Comparison of ENCODE assay signal across 8 cellular contexts in the genomic region with DNA sequence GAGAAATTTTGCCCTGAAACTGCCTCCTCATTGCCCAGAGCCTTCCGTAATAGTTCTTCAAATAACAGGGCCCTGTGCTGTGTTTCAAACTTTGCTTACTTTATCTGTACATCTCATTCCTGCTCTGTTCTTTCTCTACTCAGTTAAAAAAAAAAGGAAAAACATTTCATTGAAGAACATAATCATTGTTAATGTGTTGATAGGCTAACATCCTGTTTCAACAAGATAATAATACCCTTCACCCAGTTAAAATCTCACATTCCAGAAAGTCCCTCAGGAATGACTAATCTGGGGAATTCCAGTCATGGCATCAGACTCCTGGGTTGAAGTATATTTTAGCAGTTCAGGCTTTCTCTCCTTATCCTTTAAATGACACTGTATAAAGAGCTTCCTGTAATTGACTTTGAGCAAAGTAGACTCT. TPM values are rescaled to one million over a fixed set of nuclear protein-coding genes. Genes with fewer than 3 reads are reported as not detected.
A peak's percentile ranks its signal among the peaks of the same experiment; 100 is the strongest.
DNase-seq lines count a peak whose midpoint lies in the region; ATAC-seq and TF ChIP-seq lines count a peak whose summit lies in the region.

No MANE protein-coding gene starts in this region.

- H3K36me3 ChIP-seq in thoracic aorta, result no peaks in the 10 kb centered on the region

- H3K27me3 ChIP-seq in thoracic aorta (replicated peaks; ENCODE audit: insufficient read depth), result no peaks in the 10 kb centered on the region

- DNase-seq in iPS-NIHi11 (ENCODE audit: low spot score) (peak; percentile 31), thoracic aorta (ENCODE audit: low spot score) (no peak), DMS153 (lab: John Stamatoyannopoulos, UW) (no peak), putamen (ENCODE audit: low spot score) (no peak), Ammon's horn (ENCODE audit: low spot score) (no peak)
- no peak for DNase-seq in stimulated activated naive CD8-positive, alpha-beta T cell treated with anti-CD3 and anti-CD28 coated beads, Interleukin-15, Interleukin-2, amounts not matched to agents 100 U/mL and 50 U/mL, for 24 hours

- no peaks in the 10 kb centered on the region for H3K9me3 ChIP-seq in thoracic aorta

- H3K4me1 ChIP-seq in thoracic aorta (ENCODE audit: control insufficient read depth in 1 of 2, low read depth in 2 of 2), result peaks cover 18 to 34% of the 10 kb centered on the region in 2 donors

- H3K4me3 ChIP-seq in thoracic aorta, result peak overlapping the region; percentile 45

- no peak for TF ChIP-seq CTCF in thoracic aorta (IDR thresholded peaks at IDR 0.05)

- H3K27ac ChIP-seq in angular gyrus (ENCODE audit: low read depth, low read length) (peak overlapping the region; percentile 16), thoracic aorta (peak overlapping the region; percentile 56 to 70)

- ATAC-seq in HG02759 (IDR thresholded peaks at IDR 0.05; ENCODE audit: unreplicated experiment) (peak; percentile 71), thoracic aorta (ENCODE audit: insufficient number of reproducible peaks, low FRiP score, low read depth) (peak; percentile 67)
- no peak for ATAC-seq in stimulated activated naive CD8-positive, alpha-beta T cell treated with anti-CD3 and anti-CD28 coated beads, Interleukin-15, Interleukin-2, amounts not matched to agents 100 U/mL and 50 U/mL, for 24 hours

RNA-seq across cellular contexts. Expression of a gene that starts 45.6 kb away (rescaled TPM):
- total RNA-seq in thoracic aorta, result 100 to 1,000 TPM; 160 to 195 TPM

RNA-seq across cellular contexts. Expression of a gene that starts 58.2 kb away (rescaled TPM):
- 10 to 100 TPM; 39.9 to 70.2 TPM for total RNA-seq in thoracic aorta
